In genomic region chr11:67435727-67436458, GRCh38 we compare ENCODE assay signal across 10 cellular contexts. TPM values are rescaled to one million over a fixed set of nuclear protein-coding genes. Genes with fewer than 3 reads are reported as not detected.
A peak's percentile ranks its signal among the peaks of the same experiment; 100 is the strongest.
DNase-seq lines count a peak whose midpoint lies in the region; FAIRE-seq and TF ChIP-seq lines count a peak whose summit lies in the region.
"Had no signal": no experiment of that assay in that cellular context is flagged by ENCODE, and none has a peak within 500 bp of the region (broad histone marks: within the 10 kb centered on the region; RNA-seq: fewer than 3 reads in every experiment).

No MANE protein-coding gene starts in this region.

- TF ChIP-seq POLR2A in GM12892 (IDR thresholded peaks at IDR 0.05; ENCODE audit: low read depth, low read length), result peak; percentile 67; the same call in 1 of the 2 replicates

- peak overlapping the region; percentile 100 for H3K27ac ChIP-seq in KOPT-K1 (ENCODE audit: low read depth, low read length, poor library complexity, severe bottlenecking)
- peak overlapping the region; percentile 19 for H3K27ac ChIP-seq in skeletal muscle tissue (ENCODE audit: low read depth, low read length)

- H3K4me3 Mint-ChIP-seq in chondrocyte (ENCODE audit: unreplicated experiment), result no peak overlapping the region
- H3K4me3 Mint-ChIP-seq: nephron progenitor cell had no signal

- H3K4me1 ChIP-seq in skeletal muscle tissue (ENCODE audit: control insufficient read depth in 3 of 3, insufficient read depth in 3 of 3, low read length in 3 of 3), result peaks cover 10 to 26% (median 20%) of the 10 kb centered on the region in 3 donors

- no peak for TF ChIP-seq CTCF in chondrocyte (IDR thresholded peaks at IDR 0.05)

- H3K4me1 Mint-ChIP-seq in chondrocyte (ENCODE audit: low read depth), result peaks cover 16% of the 10 kb centered on the region

- DNase-seq in GM12892 (ENCODE audit: insufficient read length) (no peak), chondrocyte (ENCODE audit: low spot score) (peak; percentile 92), NCI-H187 (lab: John Stamatoyannopoulos, UW) (no peak), HuH-7 (ENCODE audit: low spot score) (no peak)
- no peak for DNase-seq in stimulated activated CD4-positive, alpha-beta T cell treated with anti-CD3 and anti-CD28 coated beads, Interleukin-1b, Interleukin-23, amount 100 ng/mL, for 48 hours
- DNase-seq: gastrocnemius medialis, nephron progenitor cell had no signal

- H3K9ac ChIP-seq in skeletal muscle tissue (ENCODE audit: low read depth in 1 of 3, low read length in 3 of 3), result peak overlapping the region in 1 of 3 donors; percentile 45

- H3K36me3 Mint-ChIP-seq in chondrocyte (ENCODE audit: low read depth), result no peaks in the 10 kb centered on the region

- no peak overlapping the region for H3K4me3 ChIP-seq in skeletal muscle tissue (ENCODE audit: low read length in 3 of 3)
- H3K4me3 ChIP-seq: gastrocnemius medialis had no signal

- H3K36me3 ChIP-seq in KOPT-K1 (ENCODE audit: insufficient read depth, low read length), result peaks cover 54% of the 10 kb centered on the region
- H3K36me3 ChIP-seq in skeletal muscle tissue (ENCODE audit: control insufficient read depth in 3 of 3, insufficient read depth in 3 of 3, low read length in 3 of 3), result peaks cover 37 to 52% (median 48%) of the 10 kb centered on the region in 3 donors

- no peak for FAIRE-seq in GM12892 (lab: Jason Lieb, UNC)
- FAIRE-seq: astrocyte had no signal

- H3K27me3 Mint-ChIP-seq in chondrocyte (ENCODE audit: low read depth), result no peaks in the 10 kb centered on the region

- H3K9me3 ChIP-seq in KOPT-K1 (ENCODE audit: insufficient read depth, low read length, poor library complexity, severe bottlenecking) (no peaks in the 10 kb centered on the region), skeletal muscle tissue (ENCODE audit: control insufficient read depth in 3 of 3, low read length in 3 of 3) (no peaks in the 10 kb centered on the region)
- H3K9me3 ChIP-seq: gastrocnemius medialis had no signal

- H3K27ac Mint-ChIP-seq in chondrocyte (ENCODE audit: unreplicated experiment), result no peak overlapping the region

- no peaks in the 10 kb centered on the region for H3K27me3 ChIP-seq in skeletal muscle tissue (ENCODE audit: control insufficient read depth in 3 of 3, insufficient read depth in 3 of 3, low read length in 3 of 3)
- H3K27me3 ChIP-seq: gastrocnemius medialis had no signal

- no peaks in the 10 kb centered on the region for H3K9me3 Mint-ChIP-seq in chondrocyte (ENCODE audit: low read depth)
- H3K9me3 Mint-ChIP-seq: nephron progenitor cell had no signal

RNA-seq across cellular contexts. Expression of gene PTPRCAP, which starts 1.6 kb away (rescaled TPM):
- 24.9 TPM for polyA plus RNA-seq in GM12892 (2012; ENCODE audit: missing spikeins)
- total RNA-seq in chondrocyte (0.47 to 0.95 TPM (median 0.73 TPM) in 3 replicates), skeletal muscle tissue (not detected)

RNA-seq across cellular contexts. Expression of gene CORO1B, which starts 7.4 kb away (rescaled TPM):
- polyA plus RNA-seq in GM12892 (2012; ENCODE audit: missing spikeins), result 18.3 TPM
- 74.7 to 80.9 TPM (median 80.1 TPM) in 3 replicates for total RNA-seq in chondrocyte
- 34.4 TPM for total RNA-seq in skeletal muscle tissue

RNA-seq across cellular contexts. Expression of gene RPS6KB2, which starts 7.6 kb away (rescaled TPM):
- 37.8 TPM for polyA plus RNA-seq in GM12892 (2012; ENCODE audit: missing spikeins)
- total RNA-seq in chondrocyte (40.3 to 44.2 TPM (median 42.3 TPM) in 3 replicates), skeletal muscle tissue (23.5 TPM)

RNA-seq across cellular contexts. Expression of gene GPR152, which starts 16.6 kb away (rescaled TPM):
- polyA plus RNA-seq in GM12892 (2012; ENCODE audit: missing spikeins), result 0.19 TPM
- not detected in 3 replicates for total RNA-seq in chondrocyte
- not detected for total RNA-seq in skeletal muscle tissue
- total RNA-seq: astrocyte, gastrocnemius medialis had no signal

RNA-seq across cellular contexts. Expression of gene CABP4, which starts 19.3 kb away (rescaled TPM):
- 0.59 TPM for polyA plus RNA-seq in GM12892 (2012; ENCODE audit: missing spikeins)
- total RNA-seq in chondrocyte (not detected in 3 replicates), skeletal muscle tissue (0.52 TPM)
- total RNA-seq: astrocyte had no signal
